Comparison of ENCODE assay signal across 9 cellular contexts in genomic region chr18:5568416-5568815, GRCh38. TPM values are rescaled to one million over a fixed set of nuclear protein-coding genes. Genes with fewer than 3 reads are reported as not detected.
"Had no signal": no experiment of that assay in that cellular context is flagged by ENCODE, and none has a peak within 500 bp of the region (broad histone marks: within the 10 kb centered on the region; RNA-seq: fewer than 3 reads in every experiment).

No MANE protein-coding gene starts in this region.

- H3K4me3 Mint-ChIP-seq: HFFc6 had no signal

- H3K27ac Mint-ChIP-seq: HFFc6 had no signal

- H3K9me3 ChIP-seq: HAP-1 had no signal

- H3K36me3 ChIP-seq: HAP-1 had no signal

- H3K27ac ChIP-seq: GM23248 had no signal

- H3K4me1 ChIP-seq: HAP-1 had no signal

- H3K4me3 ChIP-seq: GM23248, HAP-1, K562 had no signal

- DNase-seq: GM23248, H7, HFFc6, IMR-90, KG1 had no signal

- ATAC-seq: HCT116, K562 had no signal

RNA-seq across cellular contexts. Expression of gene EPB41L3, which starts 24.6 kb away (rescaled TPM):
- total RNA-seq: HT-29 had no signal
